19 cellular contexts compared by ENCODE assay signal in genomic region chr5:10674582-10674981, GRCh38.
"Had no signal": no experiment of that assay in that cellular context is flagged by ENCODE, and none has a peak within 500 bp of the region (broad histone marks: within the 10 kb centered on the region; RNA-seq: fewer than 3 reads in every experiment).

No MANE protein-coding gene starts in this region.

- H3K4me1 Mint-ChIP-seq: activated B cell treated with CpG ODN at 0.5 μM for 24 hours; activated naive CD8-positive, alpha-beta T cell treated with anti-CD3 and anti-CD28 coated beads for 36 hours had no signal

- H3K27ac ChIP-seq: dorsolateral prefrontal cortex, left lung, prostate gland, right atrium auricular region, stomach had no signal

- H3K27me3 Mint-ChIP-seq: activated B cell treated with CpG ODN at 0.5 μM for 24 hours; activated CD4-positive, alpha-beta memory T cell treated with anti-CD3 and anti-CD28 coated beads for 36 hours; activated naive CD8-positive, alpha-beta T cell treated with anti-CD3 and anti-CD28 coated beads for 36 hours had no signal

- H3K27me3 ChIP-seq: dorsolateral prefrontal cortex, left lung, right atrium auricular region, stomach had no signal

- H3K4me3 ChIP-seq: dorsolateral prefrontal cortex, left lung, prostate gland, right atrium auricular region, stomach had no signal

- DNase-seq: activated B cell treated with CpG ODN at 0.5 μM for 24 hours; activated CD4-positive, alpha-beta memory T cell treated with anti-CD3 and anti-CD28 coated beads for 36 hours; activated CD4-positive, alpha-beta T cell treated with anti-CD3 and anti-CD28 coated beads for 4 hours; activated gamma-delta T cell treated with Interleukin-2 at 50 U/mL for 16 hours; activated naive CD8-positive, alpha-beta T cell treated with anti-CD3 and anti-CD28 coated beads for 36 hours; activated T-cell treated with anti-CD3 and anti-CD28 coated beads for 4 hours; amygdala; foreskin melanocyte; glutamatergic neuron; hippocampal formation; midbrain; stimulated activated CD4-positive, alpha-beta T cell treated with anti-CD3 and anti-CD28 coated beads, Interleukin-2, amount 100 ng/mL, for 24 hours; stomach had no signal

- H3K9me3 ChIP-seq: prostate gland, right atrium auricular region, stomach had no signal

- H3K27ac Mint-ChIP-seq: activated B cell treated with CpG ODN at 0.5 μM for 24 hours; activated CD4-positive, alpha-beta memory T cell treated with anti-CD3 and anti-CD28 coated beads for 36 hours; activated naive CD8-positive, alpha-beta T cell treated with anti-CD3 and anti-CD28 coated beads for 36 hours; activated T-helper 1 cell treated with anti-CD3 and anti-CD28 coated beads, Interleukin-12 subunit alpha, Interleukin-12 subunit beta, Interleukin-2, Interleukin-4 antibody, amounts not matched to agents 30 ng/mL and 10 ng/mL and 1 ng/mL, durations not matched to agents 14 hours and 24 hours and 36 hours; type B pancreatic cell had no signal

- ATAC-seq: left lung had no signal

- H3K4me1 ChIP-seq: prostate gland, right atrium auricular region had no signal

- H3K4me3 Mint-ChIP-seq: activated B cell treated with CpG ODN at 0.5 μM for 24 hours; activated CD4-positive, alpha-beta memory T cell treated with anti-CD3 and anti-CD28 coated beads for 36 hours; activated naive CD8-positive, alpha-beta T cell treated with anti-CD3 and anti-CD28 coated beads for 36 hours; activated T-helper 1 cell treated with anti-CD3 and anti-CD28 coated beads, Interleukin-12 subunit alpha, Interleukin-12 subunit beta, Interleukin-2, Interleukin-4 antibody, amounts not matched to agents 30 ng/mL and 10 ng/mL and 1 ng/mL, durations not matched to agents 14 hours and 24 hours and 36 hours; type B pancreatic cell had no signal

- H3K9me3 Mint-ChIP-seq: activated T-helper 1 cell treated with anti-CD3 and anti-CD28 coated beads, Interleukin-12 subunit alpha, Interleukin-12 subunit beta, Interleukin-2, Interleukin-4 antibody, amounts not matched to agents 30 ng/mL and 10 ng/mL and 1 ng/mL, durations not matched to agents 14 hours and 24 hours and 36 hours; type B pancreatic cell had no signal
